8 cellular contexts compared by ENCODE assay signal in genomic region chr5:58462623-58463230, GRCh38. TPM values are rescaled to one million over a fixed set of nuclear protein-coding genes. Genes with fewer than 3 reads are reported as not detected.
A peak's percentile ranks its signal among the peaks of the same experiment; 100 is the strongest.
DNase-seq lines count a peak whose midpoint lies in the region; ATAC-seq lines count a peak whose summit lies in the region.

No MANE protein-coding gene starts in this region.

- no peak overlapping the region for H3K4me3 ChIP-seq in SK-N-MC

- H3K9me3 ChIP-seq in SK-N-MC (ENCODE audit: low read depth, low read length): no peaks in the 10 kb centered on the region

- peak; percentile 15 to 54 for DNase-seq in NCI-H446 (lab: John Stamatoyannopoulos, UW)
- DNase-seq in NCI-H446 treated with DMSO at 0.1 percent for 48 hours (lab: John Stamatoyannopoulos, UW): no peak
- DNase-seq in HT1080 (ENCODE audit: low read depth): peak; percentile 61
- peak; percentile 48 for DNase-seq in SK-N-MC (ENCODE audit: low read depth, low spot score)
- peak; percentile 86 for DNase-seq in dermis blood vessel endothelial cell
- peak; percentile 61 for DNase-seq in mucosa of gallbladder (ENCODE audit: low spot score)
- no peak for DNase-seq in NCI-H1048 (lab: John Stamatoyannopoulos, UW)

- H3K27ac ChIP-seq in SK-N-MC: no peak overlapping the region

- no peak overlapping the region for H3K9ac ChIP-seq in SK-N-MC (ENCODE audit: insufficient read length)

- no peak for ATAC-seq in HG03139 (IDR thresholded peaks at IDR 0.05; ENCODE audit: unreplicated experiment)

- no peaks in the 10 kb centered on the region for H3K36me3 ChIP-seq in SK-N-MC (ENCODE audit: insufficient read depth, low read length)

RNA-seq across cellular contexts. Expression of gene PLK2, which starts 2.8 kb away (rescaled TPM):
- 252 and 283 TPM in 2 replicates for total RNA-seq in HT1080 (2014; rRNA removed; shearing (Covaris generic))
- 250 and 296 TPM in 2 replicates for polyA plus RNA-seq in HT1080 (2015; cell fraction: cytosol; rRNA removed)
- polyA plus RNA-seq in HT1080 (2015; cell fraction: nucleus; rRNA removed): 915 and 1,023 TPM in 2 replicates
- total RNA-seq in dermis blood vessel endothelial cell (435 and 601 TPM in 2 replicates), mucosa of gallbladder (34.9 TPM)

RNA-seq across cellular contexts. Expression of gene GAPT, which starts 28.5 kb away (rescaled TPM):
- not detected in 2 replicates for total RNA-seq in HT1080 (2014; rRNA removed; shearing (Covaris generic))
- not detected in 2 replicates for polyA plus RNA-seq in HT1080 (2015; cell fraction: cytosol; rRNA removed)
- not detected in 2 replicates for polyA plus RNA-seq in HT1080 (2015; cell fraction: nucleus; rRNA removed)
- total RNA-seq in dermis blood vessel endothelial cell: not detected in 2 replicates
- total RNA-seq in mucosa of gallbladder: 4.7 TPM

Comparison
In these comparisons a context has a peak if more than half of its experiments do, and no peak if none do; other contexts are left out.
1. DNase-seq: peak in NCI-H446 (2 of 2), HT1080 (single experiment), SK-N-MC (single experiment), dermis blood vessel endothelial cell (single experiment) and mucosa of gallbladder (single experiment); none in NCI-H446 treated with DMSO at 0.1 percent for 48 hours (single experiment) and NCI-H1048 (single experiment).